20 cellular contexts compared by ENCODE assay signal in the genomic region with DNA sequence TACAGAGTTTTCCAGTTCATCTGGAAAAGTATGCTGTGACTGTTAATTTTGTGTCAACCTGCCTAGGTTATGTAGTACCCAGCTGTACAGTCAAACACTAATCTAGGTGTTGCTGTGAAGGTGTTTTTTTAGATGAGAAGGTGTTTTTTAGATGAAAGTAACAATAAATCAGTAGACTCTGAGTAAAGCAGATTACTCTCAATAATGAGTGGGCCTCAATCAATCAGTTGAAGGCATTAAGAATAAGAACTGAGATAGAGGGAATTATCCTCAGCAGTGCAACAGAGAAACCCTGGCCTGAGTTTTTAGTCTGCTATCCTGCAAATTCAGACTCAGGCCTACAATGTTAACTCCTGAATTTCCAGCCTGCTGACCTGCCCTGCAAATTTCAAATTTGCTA.
"Had no signal": no experiment of that assay in that cellular context is flagged by ENCODE, and none has a peak within 500 bp of the region (broad histone marks: within the 10 kb centered on the region; RNA-seq: fewer than 3 reads in every experiment).

No MANE protein-coding gene starts in this region.

- H3K27me3 Mint-ChIP-seq: natural killer cell treated with Interleukin-12 subunit alpha and Interleukin-12 subunit beta and Interleukin-15 and Interleukin-18, amount 100 ng/mL, for 72 hours; type B pancreatic cell had no signal

- H3K9me3 Mint-ChIP-seq: natural killer cell treated with Interleukin-12 subunit alpha and Interleukin-12 subunit beta and Interleukin-15 and Interleukin-18, amount 100 ng/mL, for 72 hours; neural progenitor cell; type B pancreatic cell had no signal

- H3K27ac Mint-ChIP-seq: neural progenitor cell, type B pancreatic cell had no signal

- ATAC-seq: gastrocnemius medialis; heart right ventricle; left lobe of liver; natural killer cell treated with Interleukin-12 subunit alpha and Interleukin-12 subunit beta and Interleukin-15 and Interleukin-18, amount 100 ng/mL, for 72 hours had no signal

- FAIRE-seq: small intestine, urothelium cell line had no signal

- DNase-seq: cortex of kidney; effector memory CD4-positive, alpha-beta T cell; gastrocnemius medialis; heart right ventricle; islet precursor cell; midbrain; nucleus accumbens; ovary; small intestine; stimulated activated CD4-positive, alpha-beta T cell treated with anti-CD3 and anti-CD28 coated beads, Interleukin-12 subunit alpha, Interleukin-12 subunit beta, amount 100 ng/mL, for 4 hours; stimulated activated naive CD4-positive, alpha-beta T cell treated with Interleukin-2 at 50 U/mL for 16 hours; thyroid gland had no signal

- H3K9me3 ChIP-seq: esophagus muscularis mucosa, gastrocnemius medialis, heart right ventricle, ovary, right atrium auricular region, suprapubic skin, thyroid gland had no signal

- H3K4me3 Mint-ChIP-seq: natural killer cell treated with Interleukin-12 subunit alpha and Interleukin-12 subunit beta and Interleukin-15 and Interleukin-18, amount 100 ng/mL, for 72 hours; neural progenitor cell; type B pancreatic cell had no signal
